Comparison of ENCODE assay signal across 13 cellular contexts in the genomic region with DNA sequence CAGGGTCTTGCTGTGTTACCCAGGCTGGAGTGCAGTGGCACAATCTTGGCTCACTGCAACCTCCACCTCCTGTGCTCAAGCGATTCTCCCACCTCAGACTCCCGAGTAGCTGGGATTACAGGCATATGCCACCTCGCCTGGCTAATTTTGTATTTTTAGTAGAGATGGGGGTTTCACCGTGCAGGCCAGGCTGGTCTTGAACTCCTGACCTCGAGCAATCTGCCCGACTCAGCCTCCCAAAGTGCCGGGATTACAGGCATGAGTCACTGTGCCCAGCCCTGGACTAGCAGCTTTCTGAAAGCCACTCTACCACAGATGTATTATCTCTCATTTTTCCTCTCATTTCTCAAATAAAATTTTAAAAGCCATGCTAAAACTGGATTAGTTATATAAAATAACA. TPM values are rescaled to one million over a fixed set of nuclear protein-coding genes. Genes with fewer than 3 reads are reported as not detected.
DNase-seq lines count a peak whose midpoint lies in the region; TF ChIP-seq lines count a peak whose summit lies in the region.
"Not testable (repeated sequence)": the region's sequence is repeated elsewhere in the genome, so short reads cannot be mapped to it uniquely, and the experiment has no call there.
"Had no signal": no experiment of that assay in that cellular context is flagged by ENCODE, and none has a peak within 500 bp of the region (broad histone marks: within the 10 kb centered on the region; RNA-seq: fewer than 3 reads in every experiment).

No MANE protein-coding gene starts in this region.

- H3K9ac ChIP-seq in mucosa of rectum (ENCODE audit: low read depth in 1 of 2, low read length in 2 of 2): not testable (repeated sequence)

- H3K4me3 ChIP-seq in MG63; Peyer's patch; WERI-Rb-1 (ENCODE audit: low read depth, low read length); epithelial cell of esophagus (ENCODE audit: low read length); esophagus squamous epithelium; mucosa of rectum (ENCODE audit: low read length in 2 of 2): not testable (repeated sequence)

- peak; percentile 11 for DNase-seq in Daoy (ENCODE audit: low read depth)
- peak; percentile 11 for DNase-seq in HT-29 (ENCODE audit: low spot score)
- DNase-seq in MG63: peak; percentile 32
- peak in 2 of 3 donors; percentile 56 to 59 for DNase-seq in Peyer's patch
- peak; percentile 57 for DNase-seq in WERI-Rb-1
- peak; percentile 11 for DNase-seq in epithelial cell of esophagus (ENCODE audit: low read depth)
- DNase-seq in esophagus squamous epithelium (lab: John Stamatoyannopoulos, UW): not testable (repeated sequence)

- not testable (repeated sequence) for TF ChIP-seq POLR2A in Peyer's patch (IDR thresholded peaks at IDR 0.05); esophagus squamous epithelium (IDR thresholded peaks at IDR 0.05)

- not testable (repeated sequence) for H3K27me3 ChIP-seq in MG63; Peyer's patch; WERI-Rb-1 (ENCODE audit: insufficient read depth, low read depth, severe bottlenecking); esophagus squamous epithelium; mucosa of rectum (ENCODE audit: control insufficient read depth in 2 of 2, insufficient read depth in 2 of 2, low read length in 2 of 2)

- H3K36me3 ChIP-seq in MG63; Peyer's patch; WERI-Rb-1; esophagus squamous epithelium; mucosa of rectum (ENCODE audit: control insufficient read depth in 2 of 2, insufficient read depth in 2 of 2, low read length in 2 of 2): not testable (repeated sequence)

- not testable (repeated sequence) for TF ChIP-seq CTCF in Peyer's patch (IDR thresholded peaks at IDR 0.05); WERI-Rb-1 (IDR thresholded peaks at IDR 0.05; ENCODE audit: low read depth, low read length); epithelial cell of esophagus (IDR thresholded peaks at IDR 0.05; ENCODE audit: insufficient read depth, low read depth, low read length, missing control alignments); esophagus squamous epithelium (IDR thresholded peaks at IDR 0.05)

- not testable (repeated sequence) for H3K4me1 ChIP-seq in Peyer's patch
- peaks cover 0 to 27% (median 0%) of the 10 kb centered on the region in 3 donors for H3K4me1 ChIP-seq in esophagus squamous epithelium
- H3K4me1 ChIP-seq in mucosa of rectum (ENCODE audit: control insufficient read depth in 2 of 2, insufficient read depth in 2 of 2, low read length in 2 of 2): peaks cover 6 to 28% of the 10 kb centered on the region in 2 donors

- WGBS in esophagus squamous epithelium, 2 donors: 55 to 60% methylated on average over 6 to 7 of the region's 7 CpGs

- H3K9me3 ChIP-seq in MG63; Peyer's patch; WERI-Rb-1 (ENCODE audit: severe bottlenecking); esophagus squamous epithelium; mucosa of rectum (ENCODE audit: control insufficient read depth in 2 of 2, low read length in 2 of 2): not testable (repeated sequence)

- intact Hi-C loops in esophagus squamous epithelium (cut with DNase I): not testable (repeated sequence)

- peak overlapping the region in 2 of 4 donors; percentile 84 to 91 for H3K27ac ChIP-seq in Peyer's patch
- not testable (repeated sequence) for H3K27ac ChIP-seq in WERI-Rb-1
- H3K27ac ChIP-seq in esophagus squamous epithelium: peak overlapping the region; percentile 34 to 84 (median 77)
- H3K27ac ChIP-seq in mucosa of rectum (ENCODE audit: low read depth in 2 of 2, low read length in 2 of 2): peak overlapping the region; percentile 83 to 86

RNA-seq across cellular contexts. Expression of gene SH2D1B, which starts 6.6 kb away (rescaled TPM):
- 0.06 and 1.1 TPM in 2 replicates for total RNA-seq in Daoy (2014; rRNA removed; shearing (Covaris generic))
- not detected in 2 replicates for total RNA-seq in HT-29 (2014; rRNA removed; shearing (Covaris generic))
- total RNA-seq in MG63 (2014; rRNA removed; shearing (Covaris generic); ENCODE audit: low replicate concordance): not detected in 2 replicates
- total RNA-seq in Peyer's patch (1 to 10 TPM in 2 of 4 donors, under 1 TPM in 1, not detected in 1; 0.76 to 1.9 (median 1.3) TPM), esophagus squamous epithelium (1 to 10 TPM in 1 of 4 donors, under 1 TPM in 3; 0.57 to 2.7 (median 0.78) TPM)
- total RNA-seq: CD4-positive, alpha-beta memory T cell; H1; H9 had no signal

RNA-seq across cellular contexts. Expression of gene C1orf226, which starts 37.1 kb away (rescaled TPM):
- total RNA-seq in Daoy (2014; rRNA removed; shearing (Covaris generic)): 2.5 TPM in 1 of 2 replicates, not detected in the other
- 2.0 and 4.0 TPM in 2 replicates for total RNA-seq in HT-29 (2014; rRNA removed; shearing (Covaris generic))
- total RNA-seq in MG63 (2014; rRNA removed; shearing (Covaris generic); ENCODE audit: low replicate concordance): not detected in 2 replicates
- total RNA-seq in Peyer's patch (10 to 100 TPM in 3 of 4 donors, 1 to 10 TPM in 1; 5.0 to 36.8 (median 26.2) TPM), esophagus squamous epithelium (1 to 10 TPM; 1.7 to 5.3 (median 3.6) TPM)
- total RNA-seq: CD4-positive, alpha-beta memory T cell had no signal

RNA-seq across cellular contexts. Expression of gene SPATA46, which starts 41.9 kb away (rescaled TPM):
- total RNA-seq in Daoy (2014; rRNA removed; shearing (Covaris generic)): not detected in 2 replicates
- not detected in 2 replicates for total RNA-seq in HT-29 (2014; rRNA removed; shearing (Covaris generic))
- not detected in 2 replicates for total RNA-seq in MG63 (2014; rRNA removed; shearing (Covaris generic); ENCODE audit: low replicate concordance)
- total RNA-seq in Peyer's patch (not detected), esophagus squamous epithelium (not detected)
- total RNA-seq: A673; CD4-positive, alpha-beta memory T cell; H1; H9; IMR-90 had no signal
